ENCODE assay signal across 1 cellular context in the genomic region with DNA sequence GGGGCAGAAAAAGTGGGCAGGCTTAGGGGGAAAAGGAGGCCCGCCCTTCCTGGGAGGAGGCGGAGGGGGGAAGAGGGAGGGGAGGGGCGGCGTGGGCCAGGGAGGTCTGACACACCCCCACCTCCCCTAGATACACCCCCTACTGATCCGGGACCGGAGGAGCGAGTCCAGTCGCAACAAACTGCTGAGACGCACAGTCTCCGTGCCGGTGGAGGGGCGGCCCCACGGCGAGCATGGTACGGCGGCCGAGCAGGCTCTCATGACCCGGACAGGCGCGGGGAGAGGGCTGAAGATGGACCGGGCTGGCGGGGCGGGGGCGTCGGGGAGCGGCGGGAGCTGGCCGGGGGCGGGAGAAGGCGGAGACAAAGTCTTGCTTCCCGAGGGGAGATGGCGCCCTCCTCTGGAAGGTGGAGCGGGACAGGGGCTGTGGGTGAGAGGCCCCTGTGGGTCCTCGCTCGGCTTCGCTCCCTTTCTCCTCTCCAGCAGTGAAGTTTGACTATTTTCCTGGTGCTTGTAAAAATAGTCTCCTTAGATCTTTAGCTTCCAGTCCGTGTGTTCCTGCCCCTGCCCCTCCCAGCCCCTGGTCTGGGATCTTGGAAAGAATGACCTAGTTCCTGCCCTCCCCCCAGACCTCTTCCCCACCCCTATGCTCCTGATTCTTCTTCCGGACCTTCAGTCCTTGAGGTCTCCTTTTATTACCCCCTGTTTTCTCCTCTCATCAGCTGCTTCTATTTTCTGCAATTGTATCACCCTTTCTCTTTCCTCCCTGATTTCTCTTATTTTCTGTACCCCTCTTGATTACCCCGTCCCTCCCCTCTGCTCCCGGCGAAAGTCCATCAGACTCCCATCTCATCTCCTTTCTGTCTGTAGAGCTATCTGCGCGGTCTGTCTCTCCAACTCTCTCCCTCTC.
TF ChIP-seq lines count a peak whose summit lies in the region.

No MANE protein-coding gene starts in this region.

TF ChIP-seq in HEK293, 187 proteins besides CTCF, POLR2A, EP300 and RAD21 (continued from another document and continues in another):
- TF ChIP-seq, protein P1, sequence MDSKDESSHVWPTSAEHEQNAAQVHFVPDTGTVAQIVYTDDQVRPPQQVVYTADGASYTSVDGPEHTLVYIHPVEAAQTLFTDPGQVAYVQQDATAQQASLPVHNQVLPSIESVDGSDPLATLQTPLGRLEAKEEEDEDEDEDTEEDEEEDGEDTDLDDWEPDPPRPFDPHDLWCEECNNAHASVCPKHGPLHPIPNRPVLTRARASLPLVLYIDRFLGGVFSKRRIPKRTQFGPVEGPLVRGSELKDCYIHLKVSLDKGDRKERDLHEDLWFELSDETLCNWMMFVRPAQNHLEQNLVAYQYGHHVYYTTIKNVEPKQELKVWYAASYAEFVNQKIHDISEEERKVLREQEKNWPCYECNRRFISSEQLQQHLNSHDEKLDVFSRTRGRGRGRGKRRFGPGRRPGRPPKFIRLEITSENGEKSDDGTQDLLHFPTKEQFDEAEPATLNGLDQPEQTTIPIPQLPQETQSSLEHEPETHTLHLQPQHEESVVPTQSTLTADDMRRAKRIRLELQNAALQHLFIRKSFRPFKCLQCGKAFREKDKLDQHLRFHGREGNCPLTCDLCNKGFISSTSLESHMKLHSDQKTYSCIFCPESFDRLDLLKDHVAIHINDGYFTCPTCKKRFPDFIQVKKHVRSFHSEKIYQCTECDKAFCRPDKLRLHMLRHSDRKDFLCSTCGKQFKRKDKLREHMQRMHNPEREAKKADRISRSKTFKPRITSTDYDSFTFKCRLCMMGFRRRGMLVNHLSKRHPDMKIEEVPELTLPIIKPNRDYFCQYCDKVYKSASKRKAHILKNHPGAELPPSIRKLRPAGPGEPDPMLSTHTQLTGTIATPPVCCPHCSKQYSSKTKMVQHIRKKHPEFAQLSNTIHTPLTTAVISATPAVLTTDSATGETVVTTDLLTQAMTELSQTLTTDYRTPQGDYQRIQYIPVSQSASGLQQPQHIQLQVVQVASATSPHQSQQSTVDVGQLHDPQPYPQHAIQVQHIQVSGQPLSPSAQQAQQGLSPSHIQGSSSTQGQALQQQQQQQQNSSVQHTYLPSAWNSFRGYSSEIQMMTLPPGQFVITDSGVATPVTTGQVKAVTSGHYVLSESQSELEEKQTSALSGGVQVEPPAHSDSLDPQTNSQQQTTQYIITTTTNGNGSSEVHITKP (tag by site-specific recombination; IDR thresholded peaks at IDR 0.05), result peak; percentile 82
- TF ChIP-seq ZNF529 (tag by site-specific recombination; IDR thresholded peaks at IDR 0.05; ENCODE audit: insufficient replicate concordance) (no peak), ZFP41 (tag by site-specific recombination; IDR thresholded peaks at IDR 0.05; ENCODE audit: borderline replicate concordance) (no peak), ZNF138 (tag by site-specific recombination; IDR thresholded peaks at IDR 0.05; ENCODE audit: borderline replicate concordance) (no peak), ZBTB7A (tag by site-specific recombination; IDR thresholded peaks at IDR 0.05; ENCODE audit: low read depth) (0 out of 2 replicates have a peak, but pooled peaks have one; percentile 36), HOXD13 (CRISPR knock-in tag; IDR thresholded peaks at IDR 0.05; ENCODE audit: borderline replicate concordance) (no peak), ZNF830 (tag by site-specific recombination; IDR thresholded peaks at IDR 0.05; ENCODE audit: low read depth) (no peak), ZFHX2 (tag by site-specific recombination; conservative IDR thresholded peaks at IDR 0.05) (peak; percentile 82), SCRT2 (tag by site-specific recombination; IDR thresholded peaks at IDR 0.05) (no peak), ZNF394 (tag by site-specific recombination; IDR thresholded peaks at IDR 0.05; ENCODE audit: borderline replicate concordance) (no peak), ZNF792 (tag by site-specific recombination; IDR thresholded peaks at IDR 0.05) (no peak), TRIM28 (IDR thresholded peaks at IDR 0.05; ENCODE audit: borderline replicate concordance, low read length) (no peak), ZNF341 (tag by site-specific recombination; IDR thresholded peaks at IDR 0.05; ENCODE audit: low read depth) (peak; percentile 46), HOXC10 (CRISPR knock-in tag; IDR thresholded peaks at IDR 0.05) (no peak), SCRT1 (tag by site-specific recombination; IDR thresholded peaks at IDR 0.05; ENCODE audit: borderline replicate concordance) (no peak), TCF7L2 (IDR thresholded peaks at IDR 0.05; ENCODE audit: borderline replicate concordance, low read depth, low read length) (no peak), ZFP37 (tag by site-specific recombination; IDR thresholded peaks at IDR 0.05) (no peak), ZNF660 (tag by site-specific recombination; IDR thresholded peaks at IDR 0.05) (0 out of 2 replicates have a peak, but pooled peaks have one; percentile 83), ZNF311 (tag by site-specific recombination; IDR thresholded peaks at IDR 0.05; ENCODE audit: borderline replicate concordance) (no peak), ZNF174 (tag by site-specific recombination; IDR thresholded peaks at IDR 0.05) (no peak), ZNF48 (tag by site-specific recombination; IDR thresholded peaks at IDR 0.05) (no peak), ZNF776 (tag by site-specific recombination; IDR thresholded peaks at IDR 0.05; ENCODE audit: borderline replicate concordance) (no peak), ZNF558 (tag by site-specific recombination; IDR thresholded peaks at IDR 0.05) (no peak), SALL2 (tag by site-specific recombination; IDR thresholded peaks at IDR 0.05; ENCODE audit: borderline replicate concordance) (no peak), SP2 (tag by site-specific recombination; IDR thresholded peaks at IDR 0.05) (peak; percentile 79), ZNF155 (tag by site-specific recombination; IDR thresholded peaks at IDR 0.05) (no peak), WT1 (tag by site-specific recombination; IDR thresholded peaks at IDR 0.05) (peak; percentile 80), ZNF366 (tag by site-specific recombination; conservative IDR thresholded peaks at IDR 0.05) (peak; percentile 83), ZNF510 (tag by site-specific recombination; IDR thresholded peaks at IDR 0.05; ENCODE audit: insufficient replicate concordance) (no peak), ZNF292 (tag by site-specific recombination; IDR thresholded peaks at IDR 0.05; ENCODE audit: borderline replicate concordance, low read depth) (no peak), ZNF624 (tag by site-specific recombination; IDR thresholded peaks at IDR 0.05) (no peak), ZNF791 (tag by site-specific recombination; IDR thresholded peaks at IDR 0.05) (no peak), REPIN1 (tag by site-specific recombination; IDR thresholded peaks at IDR 0.05; ENCODE audit: low read depth) (no peak), ZNF621 (tag by site-specific recombination; IDR thresholded peaks at IDR 0.05) (no peak)
- TF ChIP-seq, protein P2, sequence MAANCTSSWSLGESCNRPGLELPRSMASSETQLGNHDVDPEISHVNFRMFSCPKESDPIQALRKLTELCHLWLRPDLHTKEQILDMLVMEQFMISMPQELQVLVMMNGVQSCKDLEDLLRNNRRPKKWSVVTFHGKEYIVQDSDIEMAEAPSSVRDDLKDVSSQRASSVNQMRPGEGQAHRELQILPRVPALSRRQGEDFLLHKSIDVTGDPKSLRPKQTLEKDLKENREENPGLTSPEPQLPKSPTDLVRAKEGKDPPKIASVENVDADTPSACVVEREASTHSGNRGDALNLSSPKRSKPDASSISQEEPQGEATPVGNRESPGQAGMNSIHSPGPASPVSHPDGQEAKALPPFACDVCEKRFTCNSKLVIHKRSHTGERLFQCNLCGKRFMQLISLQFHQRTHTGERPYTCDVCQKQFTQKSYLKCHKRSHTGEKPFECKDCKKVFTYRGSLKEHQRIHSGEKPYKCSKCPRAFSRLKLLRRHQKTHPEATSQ (tag by site-specific recombination; IDR thresholded peaks at IDR 0.05), result no peak
- TF ChIP-seq, protein P3, sequence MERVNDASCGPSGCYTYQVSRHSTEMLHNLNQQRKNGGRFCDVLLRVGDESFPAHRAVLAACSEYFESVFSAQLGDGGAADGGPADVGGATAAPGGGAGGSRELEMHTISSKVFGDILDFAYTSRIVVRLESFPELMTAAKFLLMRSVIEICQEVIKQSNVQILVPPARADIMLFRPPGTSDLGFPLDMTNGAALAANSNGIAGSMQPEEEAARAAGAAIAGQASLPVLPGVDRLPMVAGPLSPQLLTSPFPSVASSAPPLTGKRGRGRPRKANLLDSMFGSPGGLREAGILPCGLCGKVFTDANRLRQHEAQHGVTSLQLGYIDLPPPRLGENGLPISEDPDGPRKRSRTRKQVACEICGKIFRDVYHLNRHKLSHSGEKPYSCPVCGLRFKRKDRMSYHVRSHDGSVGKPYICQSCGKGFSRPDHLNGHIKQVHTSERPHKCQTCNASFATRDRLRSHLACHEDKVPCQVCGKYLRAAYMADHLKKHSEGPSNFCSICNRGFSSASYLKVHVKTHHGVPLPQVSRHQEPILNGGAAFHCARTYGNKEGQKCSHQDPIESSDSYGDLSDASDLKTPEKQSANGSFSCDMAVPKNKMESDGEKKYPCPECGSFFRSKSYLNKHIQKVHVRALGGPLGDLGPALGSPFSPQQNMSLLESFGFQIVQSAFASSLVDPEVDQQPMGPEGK (tag by site-specific recombination; IDR thresholded peaks at IDR 0.05), result peak; percentile 84
- TF ChIP-seq, protein P4, sequence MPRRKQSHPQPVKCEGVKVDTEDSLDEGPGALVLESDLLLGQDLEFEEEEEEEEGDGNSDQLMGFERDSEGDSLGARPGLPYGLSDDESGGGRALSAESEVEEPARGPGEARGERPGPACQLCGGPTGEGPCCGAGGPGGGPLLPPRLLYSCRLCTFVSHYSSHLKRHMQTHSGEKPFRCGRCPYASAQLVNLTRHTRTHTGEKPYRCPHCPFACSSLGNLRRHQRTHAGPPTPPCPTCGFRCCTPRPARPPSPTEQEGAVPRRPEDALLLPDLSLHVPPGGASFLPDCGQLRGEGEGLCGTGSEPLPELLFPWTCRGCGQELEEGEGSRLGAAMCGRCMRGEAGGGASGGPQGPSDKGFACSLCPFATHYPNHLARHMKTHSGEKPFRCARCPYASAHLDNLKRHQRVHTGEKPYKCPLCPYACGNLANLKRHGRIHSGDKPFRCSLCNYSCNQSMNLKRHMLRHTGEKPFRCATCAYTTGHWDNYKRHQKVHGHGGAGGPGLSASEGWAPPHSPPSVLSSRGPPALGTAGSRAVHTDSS (tag by site-specific recombination; IDR thresholded peaks at IDR 0.05), result no peak
- TF ChIP-seq, protein P5, sequence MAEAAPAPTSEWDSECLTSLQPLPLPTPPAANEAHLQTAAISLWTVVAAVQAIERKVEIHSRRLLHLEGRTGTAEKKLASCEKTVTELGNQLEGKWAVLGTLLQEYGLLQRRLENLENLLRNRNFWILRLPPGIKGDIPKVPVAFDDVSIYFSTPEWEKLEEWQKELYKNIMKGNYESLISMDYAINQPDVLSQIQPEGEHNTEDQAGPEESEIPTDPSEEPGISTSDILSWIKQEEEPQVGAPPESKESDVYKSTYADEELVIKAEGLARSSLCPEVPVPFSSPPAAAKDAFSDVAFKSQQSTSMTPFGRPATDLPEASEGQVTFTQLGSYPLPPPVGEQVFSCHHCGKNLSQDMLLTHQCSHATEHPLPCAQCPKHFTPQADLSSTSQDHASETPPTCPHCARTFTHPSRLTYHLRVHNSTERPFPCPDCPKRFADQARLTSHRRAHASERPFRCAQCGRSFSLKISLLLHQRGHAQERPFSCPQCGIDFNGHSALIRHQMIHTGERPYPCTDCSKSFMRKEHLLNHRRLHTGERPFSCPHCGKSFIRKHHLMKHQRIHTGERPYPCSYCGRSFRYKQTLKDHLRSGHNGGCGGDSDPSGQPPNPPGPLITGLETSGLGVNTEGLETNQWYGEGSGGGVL (tag by site-specific recombination; IDR thresholded peaks at IDR 0.05), result peak; percentile 88
- TF ChIP-seq, protein P6, sequence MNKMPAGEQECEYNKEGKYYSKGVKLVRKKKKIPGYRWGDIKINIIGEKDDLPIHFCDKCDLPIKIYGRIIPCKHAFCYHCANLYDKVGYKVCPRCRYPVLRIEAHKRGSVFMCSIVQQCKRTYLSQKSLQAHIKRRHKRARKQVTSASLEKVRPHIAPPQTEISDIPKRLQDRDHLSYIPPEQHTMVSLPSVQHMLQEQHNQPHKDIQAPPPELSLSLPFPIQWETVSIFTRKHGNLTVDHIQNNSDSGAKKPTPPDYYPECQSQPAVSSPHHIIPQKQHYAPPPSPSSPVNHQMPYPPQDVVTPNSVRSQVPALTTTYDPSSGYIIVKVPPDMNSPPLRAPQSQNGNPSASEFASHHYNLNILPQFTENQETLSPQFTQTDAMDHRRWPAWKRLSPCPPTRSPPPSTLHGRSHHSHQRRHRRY (tag by site-specific recombination; IDR thresholded peaks at IDR 0.05), result no peak
- TF ChIP-seq, protein P7, sequence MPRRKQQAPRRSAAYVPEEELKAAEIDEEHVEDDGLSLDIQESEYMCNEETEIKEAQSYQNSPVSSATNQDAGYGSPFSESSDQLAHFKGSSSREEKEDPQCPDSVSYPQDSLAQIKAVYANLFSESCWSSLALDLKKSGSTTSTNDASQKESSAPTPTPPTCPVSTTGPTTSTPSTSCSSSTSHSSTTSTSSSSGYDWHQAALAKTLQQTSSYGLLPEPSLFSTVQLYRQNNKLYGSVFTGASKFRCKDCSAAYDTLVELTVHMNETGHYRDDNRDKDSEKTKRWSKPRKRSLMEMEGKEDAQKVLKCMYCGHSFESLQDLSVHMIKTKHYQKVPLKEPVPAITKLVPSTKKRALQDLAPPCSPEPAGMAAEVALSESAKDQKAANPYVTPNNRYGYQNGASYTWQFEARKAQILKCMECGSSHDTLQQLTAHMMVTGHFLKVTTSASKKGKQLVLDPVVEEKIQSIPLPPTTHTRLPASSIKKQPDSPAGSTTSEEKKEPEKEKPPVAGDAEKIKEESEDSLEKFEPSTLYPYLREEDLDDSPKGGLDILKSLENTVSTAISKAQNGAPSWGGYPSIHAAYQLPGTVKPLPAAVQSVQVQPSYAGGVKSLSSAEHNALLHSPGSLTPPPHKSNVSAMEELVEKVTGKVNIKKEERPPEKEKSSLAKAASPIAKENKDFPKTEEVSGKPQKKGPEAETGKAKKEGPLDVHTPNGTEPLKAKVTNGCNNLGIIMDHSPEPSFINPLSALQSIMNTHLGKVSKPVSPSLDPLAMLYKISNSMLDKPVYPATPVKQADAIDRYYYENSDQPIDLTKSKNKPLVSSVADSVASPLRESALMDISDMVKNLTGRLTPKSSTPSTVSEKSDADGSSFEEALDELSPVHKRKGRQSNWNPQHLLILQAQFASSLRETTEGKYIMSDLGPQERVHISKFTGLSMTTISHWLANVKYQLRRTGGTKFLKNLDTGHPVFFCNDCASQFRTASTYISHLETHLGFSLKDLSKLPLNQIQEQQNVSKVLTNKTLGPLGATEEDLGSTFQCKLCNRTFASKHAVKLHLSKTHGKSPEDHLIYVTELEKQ (tag by site-specific recombination; IDR thresholded peaks at IDR 0.05; ENCODE audit: borderline replicate concordance), result no peak
- TF ChIP-seq, protein P8, sequence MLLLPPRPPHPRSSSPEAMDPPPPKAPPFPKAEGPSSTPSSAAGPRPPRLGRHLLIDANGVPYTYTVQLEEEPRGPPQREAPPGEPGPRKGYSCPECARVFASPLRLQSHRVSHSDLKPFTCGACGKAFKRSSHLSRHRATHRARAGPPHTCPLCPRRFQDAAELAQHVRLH (tag by site-specific recombination; IDR thresholded peaks at IDR 0.05), result no peak
- TF ChIP-seq, protein P9, sequence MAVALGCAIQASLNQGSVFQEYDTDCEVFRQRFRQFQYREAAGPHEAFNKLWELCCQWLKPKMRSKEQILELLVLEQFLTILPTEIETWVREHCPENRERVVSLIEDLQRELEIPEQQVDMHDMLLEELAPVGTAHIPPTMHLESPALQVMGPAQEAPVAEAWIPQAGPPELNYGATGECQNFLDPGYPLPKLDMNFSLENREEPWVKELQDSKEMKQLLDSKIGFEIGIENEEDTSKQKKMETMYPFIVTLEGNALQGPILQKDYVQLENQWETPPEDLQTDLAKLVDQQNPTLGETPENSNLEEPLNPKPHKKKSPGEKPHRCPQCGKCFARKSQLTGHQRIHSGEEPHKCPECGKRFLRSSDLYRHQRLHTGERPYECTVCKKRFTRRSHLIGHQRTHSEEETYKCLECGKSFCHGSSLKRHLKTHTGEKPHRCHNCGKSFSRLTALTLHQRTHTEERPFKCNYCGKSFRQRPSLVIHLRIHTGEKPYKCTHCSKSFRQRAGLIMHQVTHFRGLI (tag by site-specific recombination; IDR thresholded peaks at IDR 0.05), result no peak
